Comparison of ENCODE assay signal across 14 cellular contexts in the genomic region with DNA sequence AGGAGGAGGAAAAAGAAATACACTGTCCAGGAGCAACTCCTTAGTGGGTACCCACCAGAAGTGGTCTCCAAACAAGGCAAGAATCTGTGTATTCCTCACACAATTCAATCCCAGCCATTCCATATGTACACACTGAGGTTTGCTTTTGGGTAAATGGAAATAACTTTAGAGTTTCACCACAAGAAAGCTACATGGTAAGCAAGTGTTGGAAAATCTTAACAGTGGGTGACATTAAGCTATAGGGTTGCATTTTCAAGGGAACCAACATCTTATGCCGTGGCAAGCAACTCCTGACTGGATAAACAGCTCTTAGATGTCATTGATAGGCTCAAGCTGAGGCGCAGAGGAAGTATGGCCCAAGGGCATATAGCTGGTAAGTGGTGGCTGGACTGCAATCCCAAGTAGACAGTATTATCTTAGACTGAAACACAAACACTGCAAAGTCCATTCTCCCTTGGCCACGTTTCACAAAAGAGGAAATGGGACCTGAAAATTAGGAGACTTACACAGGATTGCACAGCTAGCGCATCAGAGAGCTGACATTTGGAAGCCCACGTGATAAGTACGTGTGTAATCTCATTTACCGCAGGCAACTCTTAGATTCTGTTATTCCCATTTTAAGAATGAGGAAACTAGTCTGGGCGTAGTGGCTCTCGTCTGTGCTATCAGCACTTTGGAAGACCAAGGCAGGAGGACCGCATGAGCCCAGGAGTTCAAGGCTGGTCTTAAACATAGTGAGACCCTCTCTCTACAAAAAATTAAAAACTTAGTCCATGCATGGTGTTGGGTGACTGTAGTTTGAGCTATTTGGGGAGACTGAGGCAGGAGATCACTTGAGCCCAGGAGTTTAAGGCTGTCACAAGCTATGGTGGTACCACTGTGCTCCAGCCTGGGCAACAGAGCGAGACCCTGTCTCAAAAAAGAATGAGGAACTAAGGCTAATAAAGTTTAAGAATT. TPM values are rescaled to one million over a fixed set of nuclear protein-coding genes. Genes with fewer than 3 reads are reported as not detected.
DNase-seq lines count a peak whose midpoint lies in the region; ATAC-seq and TF ChIP-seq lines count a peak whose summit lies in the region.
"Had no signal": no experiment of that assay in that cellular context is flagged by ENCODE, and none has a peak within 500 bp of the region (broad histone marks: within the 10 kb centered on the region; RNA-seq: fewer than 3 reads in every experiment).

No MANE protein-coding gene starts in this region.

- intact Hi-C loops in sciatic nerve (cut with DNase I): no loop called here

- TF ChIP-seq POLR2A in Raji (IDR thresholded peaks at IDR 0.05; ENCODE audit: insufficient read depth, low read depth, low read length): 0 out of 2 replicates have a peak, but pooled peaks have one; percentile 34

- ATAC-seq in GM19463 (IDR thresholded peaks at IDR 0.05; ENCODE audit: unreplicated experiment): no peak
- ATAC-seq in sciatic nerve: no peak
- ATAC-seq: activated CD8-positive, alpha-beta memory T cell treated with anti-CD3 and anti-CD28 coated beads, Interleukin-2, amount 10 ng/mL, durations not matched to agents 7 days and 5 days had no signal

- in situ Hi-C loops in KBM-7 (cut with MboI; ENCODE audit: low pct_unique_long_range_greater_than_20kb, low sequenced_read_pairs) (no loop called here), GM13977 (cut with MboI; ENCODE audit: low pct_unique_long_range_greater_than_20kb, low sequenced_read_pairs, unreplicated experiment) (no loop called here)

- H3K27ac ChIP-seq in 22Rv1: peak overlapping the region; percentile 74
- H3K27ac ChIP-seq: ovary, uterus, WERI-Rb-1 had no signal

- peak; percentile 38 for DNase-seq in KBM-7
- DNase-seq in globus pallidus (ENCODE audit: low spot score): peak; percentile 60
- no peak for DNase-seq in HT-29 (ENCODE audit: low spot score)
- DNase-seq in GM13977 (ENCODE audit: low spot score): no peak
- DNase-seq in sciatic nerve (ENCODE audit: low spot score): no peak
- DNase-seq: activated CD8-positive, alpha-beta memory T cell treated with anti-CD3 and anti-CD28 coated beads, Interleukin-2, amount 10 ng/mL, durations not matched to agents 7 days and 5 days; NCI-H2171 treated with DMSO at 0.1 percent for 48 hours; ovary; stimulated activated CD4-positive, alpha-beta T cell treated with anti-CD3 and anti-CD28 coated beads, Interleukin-15, amount 100 ng/mL, for 24 hours; uterus; WERI-Rb-1 had no signal

- TF ChIP-seq CTCF in 22Rv1 (IDR thresholded peaks at IDR 0.05) (no peak), GM13977 (IDR thresholded peaks at IDR 0.05; ENCODE audit: extremely low read depth, insufficient read depth, missing control alignments) (no peak)

RNA-seq across cellular contexts. Expression of a gene that starts 4.0 kb away (rescaled TPM):
- 11.7 and 12.5 TPM in 2 replicates for total RNA-seq in HT-29 (2014; rRNA removed; shearing (Covaris generic))
- 71.6 TPM for total RNA-seq in sciatic nerve

RNA-seq across cellular contexts. Expression of a gene that starts 31.5 kb away (rescaled TPM):
- total RNA-seq in HT-29 (2014; rRNA removed; shearing (Covaris generic)): 132 and 165 TPM in 2 replicates
- 116 TPM for total RNA-seq in sciatic nerve

Comparison
In these comparisons a context has a peak if more than half of its experiments do, and no peak if none do; other contexts are left out.
1. DNase-seq: peak in KBM-7 (single experiment) and globus pallidus (single experiment); none in HT-29 (single experiment), GM13977 (single experiment) and sciatic nerve (single experiment).